In genomic region chr5:17330386-17330785, GRCh38 we compare ENCODE assay signal across 16 cellular contexts.
DNase-seq lines count a peak whose midpoint lies in the region; ATAC-seq and TF ChIP-seq lines count a peak whose summit lies in the region.
"Had no signal": no experiment of that assay in that cellular context is flagged by ENCODE, and none has a peak within 500 bp of the region (broad histone marks: within the 10 kb centered on the region; RNA-seq: fewer than 3 reads in every experiment).

No MANE protein-coding gene starts in this region.

- H3K27ac Mint-ChIP-seq in Caco-2 (ENCODE audit: unreplicated experiment) (no peak overlapping the region), type B pancreatic cell (peak overlapping the region; percentile 84)
- H3K27ac Mint-ChIP-seq: CD14-positive monocyte; CD4-positive, alpha-beta memory T cell; GM23338 had no signal

- H2AFZ ChIP-seq in PC-3 (ENCODE audit: low read length) = no peak overlapping the region
- H2AFZ ChIP-seq: GM23338 had no signal

- H3K4me3 ChIP-seq in Caco-2 (ENCODE audit: low read depth, low read length) (no peak overlapping the region), PC-3 (ENCODE audit: low read length) (no peak overlapping the region), epithelial cell of esophagus (ENCODE audit: low read length) (no peak overlapping the region)
- H3K4me3 ChIP-seq: A549, BLaER1, GM23338 had no signal

- H3K9me3 Mint-ChIP-seq in Caco-2 (ENCODE audit: unreplicated experiment) (peaks cover 33% of the 10 kb centered on the region), type B pancreatic cell (peaks cover 5% of the 10 kb centered on the region)

- no peak overlapping the region for H3K27ac ChIP-seq in PC-3 (ENCODE audit: low read length)
- H3K27ac ChIP-seq: 22Rv1, A549, BLaER1 had no signal

- H3K9me2 ChIP-seq in PC-3 (replicated peaks; ENCODE audit: low read length) = no peaks in the 10 kb centered on the region

- H3K9ac ChIP-seq in PC-3 (ENCODE audit: low read length) = no peak overlapping the region
- H3K9ac ChIP-seq: BLaER1 had no signal

- H3K27me3 Mint-ChIP-seq in Caco-2 (ENCODE audit: insufficient read depth, unreplicated experiment) (no peaks in the 10 kb centered on the region), type B pancreatic cell (no peaks in the 10 kb centered on the region)
- H3K27me3 Mint-ChIP-seq: CD4-positive, alpha-beta memory T cell had no signal

- peaks cover 42% of the 10 kb centered on the region for H3K4me1 Mint-ChIP-seq in Caco-2 (ENCODE audit: low read depth, unreplicated experiment)
- peaks cover 26% of the 10 kb centered on the region for H3K4me1 Mint-ChIP-seq in type B pancreatic cell (ENCODE audit: unreplicated experiment)
- H3K4me1 Mint-ChIP-seq: CD4-positive, alpha-beta memory T cell; GM23338 had no signal

- H3K36me3 Mint-ChIP-seq in Caco-2 (ENCODE audit: insufficient read depth, unreplicated experiment) (peaks cover 7% of the 10 kb centered on the region), type B pancreatic cell (no peaks in the 10 kb centered on the region)
- H3K36me3 Mint-ChIP-seq: CD14-positive monocyte; CD4-positive, alpha-beta memory T cell had no signal

- DNase-seq in Caco-2 = peak; percentile 32 to 56
- DNase-seq in PC-3 = peak; percentile 60
- DNase-seq in epithelial cell of esophagus (ENCODE audit: low read depth) = peak; percentile 74
- no peak for DNase-seq in type B pancreatic cell (ENCODE audit: extremely low spot score, unreplicated experiment)
- DNase-seq in inferior parietal cortex (ENCODE audit: extremely low spot score) = no peak
- DNase-seq in T-helper 1 cell = no peak
- DNase-seq: Calu3; CD4-positive, alpha-beta memory T cell; DMS79 treated with DMSO at 0.1 percent for 48 hours; HCEC 1CT had no signal

- POLR2A ChIA-PET in Caco-2 (lab: Charles Lee) = no interaction called here
- POLR2A ChIA-PET in PC-3 (lab: Charles Lee; ENCODE audit: unreplicated experiment) = no interaction called here

- H3F3A ChIP-seq in PC-3 (ENCODE audit: low read length, unreplicated experiment) = no peaks in the 10 kb centered on the region

- H3K27me3 ChIP-seq in Caco-2 (replicated peaks; ENCODE audit: control insufficient read depth, insufficient read depth, low read length) (no peaks in the 10 kb centered on the region), PC-3 (ENCODE audit: low read length) (no peaks in the 10 kb centered on the region)
- H3K27me3 ChIP-seq: BLaER1 had no signal

- H3K4me3 Mint-ChIP-seq in Caco-2 (ENCODE audit: unreplicated experiment) (no peak overlapping the region), type B pancreatic cell (peak overlapping the region; percentile 18)
- H3K4me3 Mint-ChIP-seq: CD14-positive monocyte; CD4-positive, alpha-beta memory T cell; GM23338 had no signal

- H4K20me1 ChIP-seq in PC-3 (ENCODE audit: low read length) = no peaks in the 10 kb centered on the region
- H4K20me1 ChIP-seq: BLaER1 had no signal

- H3K79me2 ChIP-seq in PC-3 (ENCODE audit: low read length) = no peaks in the 10 kb centered on the region

- TF ChIP-seq CTCF in Caco-2 (IDR thresholded peaks at IDR 0.05; ENCODE audit: insufficient read depth in 1 of 2, low read depth in 1 of 2, low read length in 1 of 2, severe bottlenecking in 1 of 2, unreplicated experiment in 1 of 2) (no peak), PC-3 (conservative IDR thresholded peaks at IDR 0.05; ENCODE audit: low read depth, low read length) (no peak), epithelial cell of esophagus (IDR thresholded peaks at IDR 0.05; ENCODE audit: insufficient read depth, low read depth, low read length, missing control alignments) (no peak), type B pancreatic cell (conservative IDR thresholded peaks at IDR 0.05) (no peak)

- H3K9me3 ChIP-seq in Caco-2 = no peaks in the 10 kb centered on the region; the same call in 1 of the 2 replicates
- H3K9me3 ChIP-seq in PC-3 (ENCODE audit: low read length) = no peaks in the 10 kb centered on the region
- H3K9me3 ChIP-seq: A549 had no signal

- H3K4me2 ChIP-seq in PC-3 (ENCODE audit: low read length) = no peak overlapping the region
- H3K4me2 ChIP-seq: A549, BLaER1, GM23338 had no signal

- CTCF ChIA-PET in Caco-2 (lab: Charles Lee) (no interaction called here), PC-3 (lab: Charles Lee) (no interaction called here)

- BruUV-seq in Caco-2 (replicated peaks; lab: Mats Ljungman, UMichigan) = no TSS peak
- no TSS peak for BruUV-seq in PC-3 (replicated peaks; lab: Mats Ljungman, UMichigan)

- H3K4me1 ChIP-seq in Caco-2 (peaks cover 38% of the 10 kb centered on the region), PC-3 (ENCODE audit: insufficient read depth, low read length) (peaks cover 11% of the 10 kb centered on the region)
- H3K4me1 ChIP-seq: BLaER1 had no signal

- H3K36me3 ChIP-seq in Caco-2 (ENCODE audit: control insufficient read depth, insufficient read depth, low read length) = no peaks in the 10 kb centered on the region
- H3K36me3 ChIP-seq in PC-3 (ENCODE audit: low read depth, low read length) = no peaks in the 10 kb centered on the region
- H3K36me3 ChIP-seq: BLaER1 had no signal

- intact Hi-C loops in Caco-2 (cut with micrococcal nuclease; ENCODE audit: unreplicated experiment) = no loop called here
- intact Hi-C loops in PC-3 (cut with micrococcal nuclease) = no loop called here

- ATAC-seq in PC-3 (no peak), HG02610 (IDR thresholded peaks at IDR 0.05; ENCODE audit: unreplicated experiment) (no peak)
- ATAC-seq: A549, GM23338 had no signal

Comparison
In these comparisons a context has a peak if more than half of its experiments do, and no peak if none do; other contexts are left out.
1. DNase-seq: peak in Caco-2 (2 of 2), PC-3 (single experiment) and epithelial cell of esophagus (single experiment); none in type B pancreatic cell (single experiment), inferior parietal cortex (single experiment) and T-helper 1 cell (0 of 5).